Comparison of ENCODE assay signal across 1 cellular context in genomic region chr7:79548616-79549206, GRCh38.
TF ChIP-seq lines count a peak whose summit lies in the region.

No MANE protein-coding gene starts in this region.

TF ChIP-seq in GM23338, 12 proteins besides CTCF, POLR2A, EP300 and RAD21 (continued from another document):
- TF ChIP-seq, protein P1, sequence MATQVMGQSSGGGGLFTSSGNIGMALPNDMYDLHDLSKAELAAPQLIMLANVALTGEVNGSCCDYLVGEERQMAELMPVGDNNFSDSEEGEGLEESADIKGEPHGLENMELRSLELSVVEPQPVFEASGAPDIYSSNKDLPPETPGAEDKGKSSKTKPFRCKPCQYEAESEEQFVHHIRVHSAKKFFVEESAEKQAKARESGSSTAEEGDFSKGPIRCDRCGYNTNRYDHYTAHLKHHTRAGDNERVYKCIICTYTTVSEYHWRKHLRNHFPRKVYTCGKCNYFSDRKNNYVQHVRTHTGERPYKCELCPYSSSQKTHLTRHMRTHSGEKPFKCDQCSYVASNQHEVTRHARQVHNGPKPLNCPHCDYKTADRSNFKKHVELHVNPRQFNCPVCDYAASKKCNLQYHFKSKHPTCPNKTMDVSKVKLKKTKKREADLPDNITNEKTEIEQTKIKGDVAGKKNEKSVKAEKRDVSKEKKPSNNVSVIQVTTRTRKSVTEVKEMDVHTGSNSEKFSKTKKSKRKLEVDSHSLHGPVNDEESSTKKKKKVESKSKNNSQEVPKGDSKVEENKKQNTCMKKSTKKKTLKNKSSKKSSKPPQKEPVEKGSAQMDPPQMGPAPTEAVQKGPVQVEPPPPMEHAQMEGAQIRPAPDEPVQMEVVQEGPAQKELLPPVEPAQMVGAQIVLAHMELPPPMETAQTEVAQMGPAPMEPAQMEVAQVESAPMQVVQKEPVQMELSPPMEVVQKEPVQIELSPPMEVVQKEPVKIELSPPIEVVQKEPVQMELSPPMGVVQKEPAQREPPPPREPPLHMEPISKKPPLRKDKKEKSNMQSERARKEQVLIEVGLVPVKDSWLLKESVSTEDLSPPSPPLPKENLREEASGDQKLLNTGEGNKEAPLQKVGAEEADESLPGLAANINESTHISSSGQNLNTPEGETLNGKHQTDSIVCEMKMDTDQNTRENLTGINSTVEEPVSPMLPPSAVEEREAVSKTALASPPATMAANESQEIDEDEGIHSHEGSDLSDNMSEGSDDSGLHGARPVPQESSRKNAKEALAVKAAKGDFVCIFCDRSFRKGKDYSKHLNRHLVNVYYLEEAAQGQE (IDR thresholded peaks at IDR 0.05; ENCODE audit: unreplicated experiment) = no peak
- no peak for TF ChIP-seq ETS1 (IDR thresholded peaks at IDR 0.05)
